In genomic region chr12:14256139-14256538, GRCh38 we compare ENCODE assay signal across 8 cellular contexts.
DNase-seq lines count a peak whose midpoint lies in the region; ATAC-seq, FAIRE-seq and TF ChIP-seq lines count a peak whose summit lies in the region.

No MANE protein-coding gene starts in this region.

- H3K4me1 ChIP-seq in mucosa of rectum (ENCODE audit: control insufficient read depth in 2 of 2, insufficient read depth in 2 of 2, low read length in 2 of 2) = peaks cover 33 to 35% of the 10 kb centered on the region in 2 donors

- H3K27me3 ChIP-seq in mucosa of rectum (ENCODE audit: control insufficient read depth in 2 of 2, insufficient read depth in 2 of 2, low read length in 2 of 2) = no peaks in the 10 kb centered on the region

- TF ChIP-seq CTCF in GM10248 (IDR thresholded peaks at IDR 0.05; ENCODE audit: control extremely low read depth, extremely low read depth, low read depth, missing control alignments) = no peak

- peaks cover 8 to 40% of the 10 kb centered on the region in 2 donors for H3K36me3 Mint-ChIP-seq in activated naive CD4-positive, alpha-beta T cell treated with anti-CD3 and anti-CD28 coated beads, Interleukin-2, amount 50 U/mL, for 72 hours

- POLR2A ChIA-PET in GM10248 (lab: Yijun Ruan, JAX) = no interaction called here

- peak; percentile 72 to 81 for ATAC-seq in activated naive CD4-positive, alpha-beta T cell treated with anti-CD3 and anti-CD28 coated beads, Interleukin-2, amount 50 U/mL, for 72 hours
- ATAC-seq in HG03457 (IDR thresholded peaks at IDR 0.05; ENCODE audit: unreplicated experiment) (no peak), HG03196 (IDR thresholded peaks at IDR 0.05; ENCODE audit: unreplicated experiment) (no peak)

- peaks cover 0 to 16% of the 10 kb centered on the region in 2 donors for H3K9me3 Mint-ChIP-seq in activated naive CD4-positive, alpha-beta T cell treated with anti-CD3 and anti-CD28 coated beads, Interleukin-2, amount 50 U/mL, for 72 hours

- no peak overlapping the region for H3K4me3 ChIP-seq in mucosa of rectum (ENCODE audit: low read length in 2 of 2)

- peak; percentile 35 for DNase-seq in stimulated activated CD4-positive, alpha-beta T cell treated with anti-CD3 and anti-CD28 coated beads, Interleukin-1b, Interleukin-23, amount 100 ng/mL, for 48 hours
- DNase-seq in stimulated activated CD4-positive, alpha-beta T cell treated with anti-CD3 and anti-CD28 coated beads, Interleukin-2, amount 100 ng/mL, for 48 hours = no peak
- peak in 1 of 2 donors; percentile 28 for DNase-seq in activated naive CD4-positive, alpha-beta T cell treated with anti-CD3 and anti-CD28 coated beads, Interleukin-2, amount 50 U/mL, for 72 hours (ENCODE audit: low spot score in 2 of 2)
- DNase-seq in GM10248 (ENCODE audit: extremely low spot score) (no peak), RCC 7860 (ENCODE audit: low spot score) (no peak)

- H3K27ac Mint-ChIP-seq in activated naive CD4-positive, alpha-beta T cell treated with anti-CD3 and anti-CD28 coated beads, Interleukin-2, amount 50 U/mL, for 72 hours = peak overlapping the region; percentile 94 to 98

- no peaks in the 10 kb centered on the region for H3K36me3 ChIP-seq in mucosa of rectum (ENCODE audit: control insufficient read depth in 2 of 2, insufficient read depth in 2 of 2, low read length in 2 of 2)

- CTCF ChIA-PET in GM10248 (lab: Yijun Ruan, JAX) = interaction anchor here (1.4 to 2.9 kb wide), 2 partner anchors 18 to 110 kb away, joined by 5 to 9 read pairs; partner anchors contain the start of gene ATF7IP

- no peak for FAIRE-seq in RCC 7860 (lab: Jason Lieb, UNC)

- peak overlapping the region; percentile 7 to 81 for H3K27ac ChIP-seq in mucosa of rectum (ENCODE audit: low read depth in 2 of 2, low read length in 2 of 2)

- H3K9me3 ChIP-seq in mucosa of rectum (ENCODE audit: control insufficient read depth in 2 of 2, low read length in 2 of 2) = peaks cover 0 to 2% of the 10 kb centered on the region in 2 donors

- H3K9ac ChIP-seq in mucosa of rectum (ENCODE audit: low read depth in 1 of 2, low read length in 2 of 2) = no peak overlapping the region

Comparison
In these comparisons a context has a peak if more than half of its experiments do, and no peak if none do; other contexts are left out.
1. ATAC-seq: peak in activated naive CD4-positive, alpha-beta T cell treated with anti-CD3 and anti-CD28 coated beads, Interleukin-2, amount 50 U/mL, for 72 hours (2 of 2); none in HG03457 (single experiment) and HG03196 (single experiment).